In the genomic region with DNA sequence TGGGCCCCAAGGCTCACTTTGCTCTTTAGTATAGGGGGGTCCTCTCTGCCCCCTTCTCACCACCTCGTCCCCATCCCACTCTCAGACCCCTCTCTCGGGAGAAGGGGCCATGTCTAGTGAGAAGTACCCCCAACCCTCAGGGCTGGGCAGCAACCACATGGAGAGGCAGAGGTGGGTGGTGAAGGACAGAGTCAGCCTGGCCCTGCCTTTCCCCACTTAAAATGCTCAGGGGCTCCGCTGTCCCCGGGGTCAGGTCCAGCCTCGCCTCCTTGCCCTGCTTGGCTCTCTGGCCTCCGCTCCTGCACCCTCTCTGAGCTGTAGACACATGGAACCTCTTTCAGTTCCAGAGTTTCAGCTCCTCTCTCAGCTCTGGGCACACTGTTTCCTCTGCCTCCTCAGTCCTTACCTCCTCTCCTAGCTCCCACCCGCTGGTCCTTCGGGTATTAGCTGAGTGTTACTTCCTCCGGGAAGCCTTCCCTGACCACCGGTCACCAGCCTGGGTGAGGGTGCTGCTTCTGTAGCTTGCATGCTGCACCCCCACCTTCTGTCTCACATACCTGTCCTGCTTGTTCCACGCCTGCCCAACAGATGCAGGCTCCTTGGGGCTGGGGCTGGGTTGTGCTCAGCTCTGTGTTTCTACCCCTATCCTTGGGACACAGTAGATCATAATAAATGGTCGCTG, we compare ENCODE assay signal across 21 cellular contexts.
DNase-seq lines count a peak whose midpoint lies in the region; ATAC-seq, FAIRE-seq and TF ChIP-seq lines count a peak whose summit lies in the region.
"Had no signal": no experiment of that assay in that cellular context is flagged by ENCODE, and none has a peak within 500 bp of the region (broad histone marks: within the 10 kb centered on the region; RNA-seq: fewer than 3 reads in every experiment).

No MANE protein-coding gene starts in this region.

- ATAC-seq in activated naive CD4-positive, alpha-beta T cell treated with anti-CD3 and anti-CD28 coated beads, Interleukin-2, amount 50 U/mL, for 72 hours: no peak
- ATAC-seq in lower lobe of right lung: no peak
- ATAC-seq: CD8-positive, alpha-beta T cell; GM12878; HCT116 had no signal

- no peak for TF ChIP-seq POLR2A in sigmoid colon (IDR thresholded peaks at IDR 0.05)

- no peak overlapping the region for H3K9ac ChIP-seq in endodermal cell (ENCODE audit: extremely low read depth, low read length, poor library complexity, severe bottlenecking)
- H3K9ac ChIP-seq: GM23248 had no signal

- intact Hi-C loops in CD14-positive monocyte (cut with micrococcal nuclease): no loop called here
- intact Hi-C loops in sigmoid colon (cut with DNase I): no loop called here
- intact Hi-C loops in CD4-positive, alpha-beta memory T cell (cut with micrococcal nuclease): no loop called here
- intact Hi-C loops in lower lobe of right lung (cut with DNase I): no loop called here

- no peak for DNase-seq in activated naive CD4-positive, alpha-beta T cell treated with anti-CD3 and anti-CD28 coated beads, Interleukin-2, amount 50 U/mL, for 72 hours (ENCODE audit: low spot score in 2 of 2)
- DNase-seq in CD14-positive monocyte (ENCODE audit: low spot score): peak; percentile 35
- DNase-seq in endodermal cell: peak; percentile 43
- DNase-seq in sigmoid colon: peak; percentile 47
- no peak for DNase-seq in CD4-positive, alpha-beta memory T cell
- no peak for DNase-seq in HTR-8/SVneo (ENCODE audit: insufficient read length, low spot score)
- no peak for DNase-seq in lower lobe of right lung
- DNase-seq: BE2C; Calu3; CD8-positive, alpha-beta T cell; GM23248; KBM-7; MV-4-11; NCI-H187; NCI-H2107; NCI-H2227 treated with DMSO at 0.1 percent for 48 hours; NCI-H510A treated with DMSO at 0.1 percent for 48 hours; NCI-H774 had no signal

- no peaks in the 10 kb centered on the region for H3K9me3 Mint-ChIP-seq in activated naive CD4-positive, alpha-beta T cell treated with anti-CD3 and anti-CD28 coated beads, Interleukin-2, amount 50 U/mL, for 24 hours
- H3K9me3 Mint-ChIP-seq in activated naive CD4-positive, alpha-beta T cell treated with anti-CD3 and anti-CD28 coated beads, Interleukin-2, amount 50 U/mL, for 72 hours: no peaks in the 10 kb centered on the region
- H3K9me3 Mint-ChIP-seq in CD14-positive monocyte: peaks cover 0 to 6% (median 0%) of the 10 kb centered on the region in 7 donors
- H3K9me3 Mint-ChIP-seq in endodermal cell: no peaks in the 10 kb centered on the region
- no peaks in the 10 kb centered on the region for H3K9me3 Mint-ChIP-seq in CD4-positive, alpha-beta memory T cell
- H3K9me3 Mint-ChIP-seq: CD8-positive, alpha-beta T cell had no signal

- POLR2A ChIA-PET in CD4-positive, alpha-beta memory T cell (lab: Charles Lee; ENCODE audit: partially characterized antibody): no interaction called here

- H3K9me3 ChIP-seq in endodermal cell (ENCODE audit: control insufficient read depth, low read length) (no peaks in the 10 kb centered on the region), sigmoid colon (no peaks in the 10 kb centered on the region), lower lobe of right lung (no peaks in the 10 kb centered on the region)
- H3K9me3 ChIP-seq in CD4-positive, alpha-beta memory T cell (ENCODE audit: control insufficient read depth in 1 of 2, low read length in 2 of 2): no peaks in the 10 kb centered on the region
- H3K9me3 ChIP-seq: BE2C had no signal

- H3K4me1 Mint-ChIP-seq in activated naive CD4-positive, alpha-beta T cell treated with anti-CD3 and anti-CD28 coated beads, Interleukin-2, amount 50 U/mL, for 24 hours: peaks cover 4% of the 10 kb centered on the region
- H3K4me1 Mint-ChIP-seq in CD14-positive monocyte (peaks cover 5% of the 10 kb centered on the region), endodermal cell (peaks cover 4% of the 10 kb centered on the region)
- peaks cover 0 to 3% (median 0%) of the 10 kb centered on the region in 4 donors for H3K4me1 Mint-ChIP-seq in CD4-positive, alpha-beta memory T cell

- peaks cover 17% of the 10 kb centered on the region for H3K27me3 ChIP-seq in endodermal cell (ENCODE audit: control insufficient read depth, insufficient read depth, low read length, poor library complexity, severe bottlenecking)
- peaks cover 0 to 43% (median 12%) of the 10 kb centered on the region in 3 donors for H3K27me3 ChIP-seq in sigmoid colon
- peaks cover 15% of the 10 kb centered on the region for H3K27me3 ChIP-seq in CD4-positive, alpha-beta memory T cell (ENCODE audit: insufficient read depth, low read length)
- H3K27me3 ChIP-seq in lower lobe of right lung (ENCODE audit: low read depth): peaks cover 53% of the 10 kb centered on the region
- H3K27me3 ChIP-seq: BE2C had no signal

- H3K27me3 Mint-ChIP-seq in activated naive CD4-positive, alpha-beta T cell treated with anti-CD3 and anti-CD28 coated beads, Interleukin-2, amount 50 U/mL, for 24 hours: peaks cover 23% of the 10 kb centered on the region
- H3K27me3 Mint-ChIP-seq in CD14-positive monocyte (ENCODE audit: low read depth in 3 of 3): peaks cover 37 to 56% (median 43%) of the 10 kb centered on the region in 3 donors
- H3K27me3 Mint-ChIP-seq in endodermal cell (ENCODE audit: insufficient read depth): peaks cover 22% of the 10 kb centered on the region
- peaks cover 33 to 44% of the 10 kb centered on the region in 2 donors for H3K27me3 Mint-ChIP-seq in CD4-positive, alpha-beta memory T cell

- H3K36me3 ChIP-seq in endodermal cell (ENCODE audit: control insufficient read depth, insufficient read depth, low read length) (no peaks in the 10 kb centered on the region), sigmoid colon (no peaks in the 10 kb centered on the region), lower lobe of right lung (no peaks in the 10 kb centered on the region)
- H3K36me3 ChIP-seq in CD4-positive, alpha-beta memory T cell (ENCODE audit: insufficient read depth, low read length): no peaks in the 10 kb centered on the region
- H3K36me3 ChIP-seq: BE2C had no signal

- H3K4me1 ChIP-seq in endodermal cell (ENCODE audit: control insufficient read depth, insufficient read depth, low read length) (peaks cover 5% of the 10 kb centered on the region), sigmoid colon (peaks cover 0 to 4% (median 3%) of the 10 kb centered on the region in 4 donors), lower lobe of right lung (peaks cover 3% of the 10 kb centered on the region)
- peaks cover 5% of the 10 kb centered on the region for H3K4me1 ChIP-seq in CD4-positive, alpha-beta memory T cell (ENCODE audit: insufficient read depth, low read length)
- H3K4me1 ChIP-seq: BE2C had no signal

- H3K27ac ChIP-seq in endodermal cell (ENCODE audit: low read depth, low read length) (no peak overlapping the region), sigmoid colon (no peak overlapping the region), lower lobe of right lung (no peak overlapping the region)
- no peak overlapping the region for H3K27ac ChIP-seq in CD4-positive, alpha-beta memory T cell (ENCODE audit: low read depth, low read length)
- H3K27ac ChIP-seq: GM23248 had no signal

- CTCF ChIA-PET in CD4-positive, alpha-beta memory T cell (lab: Charles Lee; ENCODE audit: partially characterized antibody): interaction anchor here (2.3 kb wide), 1 partner anchor 21 kb away, joined by 8 read pairs; no protein-coding TSS in a partner anchor

- 91 to 92% methylated on average over 9 to 12 of the region's 12 CpGs for WGBS in endodermal cell (ENCODE audit: insufficient coverage in 1 of 2, insufficient read length in 1 of 2), 2 experiments
- WGBS in sigmoid colon, 2 donors: 87% methylated on average over 12 of the region's 12 CpGs

- no peak overlapping the region for H3K4me3 ChIP-seq in endodermal cell (ENCODE audit: low read length)
- H3K4me3 ChIP-seq in sigmoid colon: no peak overlapping the region
- no peak overlapping the region for H3K4me3 ChIP-seq in CD4-positive, alpha-beta memory T cell (ENCODE audit: low read length in 2 of 2)
- H3K4me3 ChIP-seq in lower lobe of right lung: no peak overlapping the region
- H3K4me3 ChIP-seq: GM12878, GM23248 had no signal

- FAIRE-seq in HTR-8/SVneo (lab: Jason Lieb, UNC): no peak
- FAIRE-seq: GM12878 had no signal

- TF ChIP-seq EP300 in sigmoid colon (IDR thresholded peaks at IDR 0.05): no peak

- H3K27ac Mint-ChIP-seq in activated naive CD4-positive, alpha-beta T cell treated with anti-CD3 and anti-CD28 coated beads, Interleukin-2, amount 50 U/mL, for 24 hours: peak overlapping the region; percentile 8
- H3K27ac Mint-ChIP-seq in activated naive CD4-positive, alpha-beta T cell treated with anti-CD3 and anti-CD28 coated beads, Interleukin-2, amount 50 U/mL, for 72 hours: no peak overlapping the region
- H3K27ac Mint-ChIP-seq in CD14-positive monocyte (peak overlapping the region in 1 of 7 donors; percentile 25), endodermal cell (no peak overlapping the region)
- H3K27ac Mint-ChIP-seq in CD4-positive, alpha-beta memory T cell: peak overlapping the region in 1 of 7 donors; percentile 43
- H3K27ac Mint-ChIP-seq: CD8-positive, alpha-beta T cell had no signal

- H3K4me3 Mint-ChIP-seq in activated naive CD4-positive, alpha-beta T cell treated with anti-CD3 and anti-CD28 coated beads, Interleukin-2, amount 50 U/mL, for 24 hours: no peak overlapping the region
- H3K4me3 Mint-ChIP-seq in CD14-positive monocyte (peak overlapping the region in 1 of 2 donors; percentile 2), endodermal cell (no peak overlapping the region)
- H3K4me3 Mint-ChIP-seq in CD4-positive, alpha-beta memory T cell: no peak overlapping the region
- H3K4me3 Mint-ChIP-seq: CD8-positive, alpha-beta T cell had no signal

- TF ChIP-seq CTCF in CD14-positive monocyte (IDR thresholded peaks at IDR 0.05) (no peak), endodermal cell (conservative IDR thresholded peaks at IDR 0.05) (no peak), sigmoid colon (IDR thresholded peaks at IDR 0.05) (no peak), lower lobe of right lung (IDR thresholded peaks at IDR 0.05) (no peak)

- H3K36me3 Mint-ChIP-seq in activated naive CD4-positive, alpha-beta T cell treated with anti-CD3 and anti-CD28 coated beads, Interleukin-2, amount 50 U/mL, for 24 hours: no peaks in the 10 kb centered on the region
- H3K36me3 Mint-ChIP-seq in activated naive CD4-positive, alpha-beta T cell treated with anti-CD3 and anti-CD28 coated beads, Interleukin-2, amount 50 U/mL, for 72 hours: no peaks in the 10 kb centered on the region
- H3K36me3 Mint-ChIP-seq in CD14-positive monocyte (no peaks in the 10 kb centered on the region), endodermal cell (ENCODE audit: low read depth) (no peaks in the 10 kb centered on the region)
- H3K36me3 Mint-ChIP-seq in CD4-positive, alpha-beta memory T cell: no peaks in the 10 kb centered on the region
- H3K36me3 Mint-ChIP-seq: CD8-positive, alpha-beta T cell had no signal

Comparison
In these comparisons a context has a peak if more than half of its experiments do, and no peak if none do; other contexts are left out.
1. DNase-seq: peak in CD14-positive monocyte (single experiment), endodermal cell (single experiment) and sigmoid colon (single experiment); none in activated naive CD4-positive, alpha-beta T cell treated with anti-CD3 and anti-CD28 coated beads, Interleukin-2, amount 50 U/mL, for 72 hours (0 of 2), CD4-positive, alpha-beta memory T cell (0 of 5), HTR-8/SVneo (single experiment) and lower lobe of right lung (single experiment).